Comparison of ENCODE assay signal across 8 cellular contexts in the genomic region with DNA sequence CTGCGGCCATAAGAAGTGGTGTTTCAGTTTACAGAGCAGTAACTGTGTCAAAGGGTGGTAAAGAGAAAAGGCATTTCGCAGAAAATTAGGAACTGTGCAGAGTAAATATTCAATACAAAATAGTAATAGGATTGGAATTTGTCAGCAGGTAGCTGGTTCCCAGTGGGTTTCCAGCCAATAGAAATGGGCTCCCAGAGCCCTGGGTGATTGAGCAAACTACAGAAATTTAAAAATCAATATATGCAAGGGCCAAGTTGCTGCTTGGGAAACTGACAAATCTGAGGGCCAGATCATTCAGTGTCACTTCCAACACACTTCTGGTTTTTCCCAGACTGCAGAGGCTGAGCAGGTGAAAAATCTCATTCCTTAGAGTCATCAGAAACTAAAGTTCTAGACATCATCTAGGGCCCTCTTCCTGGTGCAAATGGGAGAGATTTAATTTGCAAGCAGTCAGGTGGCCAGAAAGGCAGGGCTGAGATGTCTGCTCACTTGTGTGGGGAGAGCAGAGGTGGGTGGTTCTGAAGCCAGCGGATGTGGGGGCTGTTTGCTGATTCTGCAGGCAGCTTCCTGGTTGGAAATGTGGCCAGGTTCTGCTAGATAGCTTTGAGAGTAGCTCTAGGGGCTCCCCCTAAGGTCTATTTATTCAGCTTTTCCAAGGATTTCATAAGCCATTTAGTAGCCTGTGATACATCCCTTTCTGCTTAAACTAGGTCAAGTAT.
DNase-seq lines count a peak whose midpoint lies in the region; ATAC-seq and TF ChIP-seq lines count a peak whose summit lies in the region.

No MANE protein-coding gene starts in this region.

- intact Hi-C loops in activated CD4-positive, alpha-beta memory T cell treated with anti-CD3 and anti-CD28 coated beads for 36 hours (cut with micrococcal nuclease), result loop anchor here (5.0 to 10.0 kb wide), 3 partner anchors 70 to 252 kb away; no protein-coding TSS in a partner anchor
- intact Hi-C loops in body of pancreas (cut with DNase I), result no loop called here

- peak overlapping the region; percentile 33 for H3K4me2 ChIP-seq in Loucy (ENCODE audit: low read depth, low read length, poor library complexity, severe bottlenecking)

- H3K4me1 ChIP-seq in Loucy (ENCODE audit: insufficient read depth, low read length, poor library complexity, severe bottlenecking) (peaks cover 27% of the 10 kb centered on the region), body of pancreas (peaks cover 19% of the 10 kb centered on the region)

- no peaks in the 10 kb centered on the region for H3K36me3 Mint-ChIP-seq in activated CD4-positive, alpha-beta memory T cell treated with anti-CD3 and anti-CD28 coated beads for 36 hours

- H3K27me3 ChIP-seq in Loucy (ENCODE audit: insufficient read depth, low read length, poor library complexity, severe bottlenecking), result no peaks in the 10 kb centered on the region
- no peaks in the 10 kb centered on the region for H3K27me3 ChIP-seq in body of pancreas

- H3F3A ChIP-seq in Loucy (ENCODE audit: low read depth), result no peaks in the 10 kb centered on the region

- H3K9ac ChIP-seq in Loucy (ENCODE audit: low read depth, low read length, poor library complexity, severe bottlenecking), result no peak overlapping the region

- H3K9me2 ChIP-seq in Loucy (replicated peaks; ENCODE audit: low read depth, low read length), result no peaks in the 10 kb centered on the region

- peak overlapping the region; percentile 41; the same call in 1 of the 2 replicates for H2AFZ ChIP-seq in Loucy (ENCODE audit: low read length)

- H3K36me3 ChIP-seq in Loucy (ENCODE audit: insufficient read depth, low read length) (no peaks in the 10 kb centered on the region), body of pancreas (replicated peaks in 1 of 2; ENCODE audit: insufficient read depth in 1 of 2, low read depth in 2 of 2) (no peaks in the 10 kb centered on the region)

- no peak for TF ChIP-seq POLR2A in body of pancreas (IDR thresholded peaks at IDR 0.05)

- H3K27ac ChIP-seq in body of pancreas, result peak overlapping the region; percentile 56 to 83 (median 68)

- POLR2A ChIA-PET in activated CD4-positive, alpha-beta memory T cell treated with anti-CD3 and anti-CD28 coated beads for 36 hours (lab: Charles Lee), result interaction anchor here (1.0 kb wide), 1 partner anchor 71 kb away, joined by 3 read pairs; no protein-coding TSS in a partner anchor

- CTCF ChIA-PET in activated CD4-positive, alpha-beta memory T cell treated with anti-CD3 and anti-CD28 coated beads for 36 hours (lab: Charles Lee), result interaction anchor here (0.6 kb wide), 1 partner anchor 359 kb away, joined by 3 read pairs; no protein-coding TSS in a partner anchor

- peak; percentile 77 for DNase-seq in activated CD4-positive, alpha-beta memory T cell treated with anti-CD3 and anti-CD28 coated beads for 36 hours
- DNase-seq in body of pancreas (peak; percentile 24 to 48 (median 42)), amygdala (lab: John Stamatoyannopoulos, UW) (no peak), NCI-H1105 (lab: John Stamatoyannopoulos, UW) (no peak)
- peak; percentile 31 for DNase-seq in stimulated activated CD8-positive, alpha-beta memory T cell treated with anti-CD3 and anti-CD28 coated beads, Interleukin-12 subunit alpha, Interleukin-12 subunit beta, amount 100 ng/mL, for 4 hours (ENCODE audit: low read depth)

- no peaks in the 10 kb centered on the region for H3K27me3 Mint-ChIP-seq in activated CD4-positive, alpha-beta memory T cell treated with anti-CD3 and anti-CD28 coated beads for 36 hours

- no peak overlapping the region for H3K4me3 ChIP-seq in Loucy (ENCODE audit: low read length, poor library complexity, severe bottlenecking)
- no peak overlapping the region for H3K4me3 ChIP-seq in body of pancreas

- no peaks in the 10 kb centered on the region for H3K79me2 ChIP-seq in Loucy (ENCODE audit: insufficient read depth, low read length)

- H3K4me3 Mint-ChIP-seq in activated CD4-positive, alpha-beta memory T cell treated with anti-CD3 and anti-CD28 coated beads for 36 hours, result no peak overlapping the region

- H4K20me1 ChIP-seq in Loucy (ENCODE audit: insufficient read depth, low read length, poor library complexity, severe bottlenecking), result no peaks in the 10 kb centered on the region

- TF ChIP-seq CTCF in Loucy (conservative IDR thresholded peaks at IDR 0.05; ENCODE audit: low read length) (no peak), body of pancreas (IDR thresholded peaks at IDR 0.05) (no peak)

- H3K4me1 Mint-ChIP-seq in activated CD4-positive, alpha-beta memory T cell treated with anti-CD3 and anti-CD28 coated beads for 36 hours (ENCODE audit: low read depth), result peaks cover 49% of the 10 kb centered on the region

- ATAC-seq in body of pancreas (peak; percentile 78), GM18858 (IDR thresholded peaks at IDR 0.05; ENCODE audit: unreplicated experiment) (no peak), HG02798 (IDR thresholded peaks at IDR 0.05; ENCODE audit: poor library complexity, unreplicated experiment) (no peak)

- WGBS in body of pancreas, 2 donors, result 63 to 73% methylated on average over 3 of the region's 3 CpGs

- no peaks in the 10 kb centered on the region for H3K9me3 ChIP-seq in Loucy (ENCODE audit: insufficient read depth, low read depth, low read length)
- no peaks in the 10 kb centered on the region for H3K9me3 ChIP-seq in body of pancreas

- peaks cover 4% of the 10 kb centered on the region for H3K9me3 Mint-ChIP-seq in activated CD4-positive, alpha-beta memory T cell treated with anti-CD3 and anti-CD28 coated beads for 36 hours

- H3K27ac Mint-ChIP-seq in activated CD4-positive, alpha-beta memory T cell treated with anti-CD3 and anti-CD28 coated beads for 36 hours, result peak overlapping the region; percentile 78

Comparison
In these comparisons a context has a peak if more than half of its experiments do, and no peak if none do; other contexts are left out.
1. DNase-seq: peak in activated CD4-positive, alpha-beta memory T cell treated with anti-CD3 and anti-CD28 coated beads for 36 hours (single experiment), body of pancreas (4 of 4) and stimulated activated CD8-positive, alpha-beta memory T cell treated with anti-CD3 and anti-CD28 coated beads, Interleukin-12 subunit alpha, Interleukin-12 subunit beta, amount 100 ng/mL, for 4 hours (single experiment); none in amygdala (0 of 56) and NCI-H1105 (single experiment).